In genomic region chr6:52417675-52418111, GRCh38 we compare ENCODE assay signal across 12 cellular contexts. TPM values are rescaled to one million over a fixed set of nuclear protein-coding genes. Genes with fewer than 3 reads are reported as not detected.
DNase-seq lines count a peak whose midpoint lies in the region; ATAC-seq and TF ChIP-seq lines count a peak whose summit lies in the region.
"Had no signal": no experiment of that assay in that cellular context is flagged by ENCODE, and none has a peak within 500 bp of the region (broad histone marks: within the 10 kb centered on the region; RNA-seq: fewer than 3 reads in every experiment).

No MANE protein-coding gene starts in this region.

- H3K36me3 ChIP-seq in HUES48 (ENCODE audit: control insufficient read depth, insufficient read depth, low read length), result no peaks in the 10 kb centered on the region
- no peaks in the 10 kb centered on the region for H3K36me3 ChIP-seq in CD4-positive, alpha-beta memory T cell (ENCODE audit: insufficient read depth, low read length)
- H3K36me3 ChIP-seq in CD8-positive, alpha-beta memory T cell (ENCODE audit: insufficient read depth, low read length), result no peaks in the 10 kb centered on the region
- H3K36me3 ChIP-seq: transverse colon had no signal

- peaks cover 0 to 3% (median 0%) of the 10 kb centered on the region in 8 donors for H3K9me3 Mint-ChIP-seq in CD4-positive, alpha-beta memory T cell
- H3K9me3 Mint-ChIP-seq in CD8-positive, alpha-beta memory T cell, result no peaks in the 10 kb centered on the region

- intact Hi-C loops in CD4-positive, alpha-beta memory T cell (cut with micrococcal nuclease), result loop anchor here (5.0 kb wide), 1 partner anchor 180 kb away; no protein-coding TSS in a partner anchor

- H3K4me1 Mint-ChIP-seq in CD4-positive, alpha-beta memory T cell, result peaks cover 14 to 23% (median 19%) of the 10 kb centered on the region in 4 donors
- peaks cover 14 to 23% (median 18%) of the 10 kb centered on the region in 3 donors for H3K4me1 Mint-ChIP-seq in CD8-positive, alpha-beta memory T cell

- peak; percentile 74 for DNase-seq in AG09319 (ENCODE audit: extremely low read depth, low read depth)
- peak; percentile 66 for DNase-seq in astrocyte of the cerebellum (ENCODE audit: low read depth)
- DNase-seq in islet precursor cell, result peak; percentile 61
- DNase-seq in CD4-positive, alpha-beta memory T cell, result no peak
- DNase-seq in iPS-NIHi11 (ENCODE audit: low spot score), result no peak
- DNase-seq in CD8-positive, alpha-beta memory T cell, result no peak
- DNase-seq: activated T-cell treated with anti-CD3 and anti-CD28 coated beads, Interleukin-2, amount 50 U/mL, for 48 hours; hippocampal formation; transverse colon had no signal

- in situ Hi-C loops in astrocyte of the cerebellum (cut with HindIII; ENCODE audit: low sequenced_read_pairs), result loop anchor here (25.0 kb wide), 1 partner anchor 245 kb away; the partner anchor contains the start of gene TMEM14A

- peak overlapping the region; percentile 54 for H3K27ac ChIP-seq in HUES48 (ENCODE audit: low read depth, low read length)
- no peak overlapping the region for H3K27ac ChIP-seq in CD4-positive, alpha-beta memory T cell (ENCODE audit: low read depth, low read length)
- no peak overlapping the region for H3K27ac ChIP-seq in CD8-positive, alpha-beta memory T cell (ENCODE audit: low read depth, low read length)

- no peak overlapping the region for H3K9ac ChIP-seq in HUES48 (ENCODE audit: low read depth, low read length)

- POLR2A ChIA-PET in CD4-positive, alpha-beta memory T cell (lab: Charles Lee; ENCODE audit: partially characterized antibody), result interaction anchor here (1.5 to 4.4 kb wide), 2 partner anchors 21 to 131 kb away, joined by 6 to 37 read pairs; partner anchors contain the start of gene MCM3
- POLR2A ChIA-PET in CD8-positive, alpha-beta memory T cell (lab: Charles Lee), result no interaction called here

- H3K27ac Mint-ChIP-seq in CD4-positive, alpha-beta memory T cell, result peak overlapping the region in 1 of 7 donors; percentile 36
- peak overlapping the region in 1 of 8 donors; percentile 35 for H3K27ac Mint-ChIP-seq in CD8-positive, alpha-beta memory T cell

- CTCF ChIA-PET in CD4-positive, alpha-beta memory T cell (lab: Charles Lee; ENCODE audit: partially characterized antibody), result interaction anchor here (0.7 to 8.4 kb wide), 12 partner anchors 16 to 250 kb away, joined by 3 to 99 read pairs (median 12); partner anchors contain the start of genes MCM3 and PAQR8
- CTCF ChIA-PET in CD8-positive, alpha-beta memory T cell (lab: Charles Lee), result interaction anchor here (1.7 to 5.7 kb wide), 3 partner anchors 234 to 247 kb away, joined by 7 to 40 read pairs (median 8); no protein-coding TSS in a partner anchor

- peak overlapping the region in 4 of 8 donors; percentile 1 to 61 (median 44) for H3K4me3 Mint-ChIP-seq in CD4-positive, alpha-beta memory T cell
- peak overlapping the region in 2 of 7 donors; percentile 17 to 63 for H3K4me3 Mint-ChIP-seq in CD8-positive, alpha-beta memory T cell

- H3K27me3 Mint-ChIP-seq in CD4-positive, alpha-beta memory T cell, result no peaks in the 10 kb centered on the region
- peaks cover 0 to 3% of the 10 kb centered on the region in 2 donors for H3K27me3 Mint-ChIP-seq in CD8-positive, alpha-beta memory T cell

- no peak for ATAC-seq in GM19324 (IDR thresholded peaks at IDR 0.05; ENCODE audit: low FRiP score, unreplicated experiment)

- H3K9me3 ChIP-seq in HUES48 (ENCODE audit: control insufficient read depth, insufficient read depth, low read length), result no peaks in the 10 kb centered on the region
- H3K9me3 ChIP-seq in CD4-positive, alpha-beta memory T cell (ENCODE audit: control insufficient read depth in 1 of 2, low read length in 2 of 2), result no peaks in the 10 kb centered on the region
- no peaks in the 10 kb centered on the region for H3K9me3 ChIP-seq in CD8-positive, alpha-beta memory T cell (ENCODE audit: low read length)
- H3K9me3 ChIP-seq: transverse colon had no signal

- TF ChIP-seq CTCF in AG09319 (IDR thresholded peaks at IDR 0.05; ENCODE audit: low read depth, low read length) (no peak), astrocyte of the cerebellum (IDR thresholded peaks at IDR 0.05; ENCODE audit: low read depth, low read length, missing control alignments) (no peak)

- H3K4me1 ChIP-seq in HUES48 (ENCODE audit: control insufficient read depth, insufficient read depth, low read length), result peaks cover 20% of the 10 kb centered on the region
- peaks cover 24% of the 10 kb centered on the region for H3K4me1 ChIP-seq in CD4-positive, alpha-beta memory T cell (ENCODE audit: insufficient read depth, low read length)
- H3K4me1 ChIP-seq in CD8-positive, alpha-beta memory T cell (ENCODE audit: insufficient read depth, low read length), result peaks cover 24% of the 10 kb centered on the region

- no peaks in the 10 kb centered on the region for H3K27me3 ChIP-seq in HUES48 (ENCODE audit: control insufficient read depth, insufficient read depth, low read length)
- H3K27me3 ChIP-seq in CD4-positive, alpha-beta memory T cell (ENCODE audit: insufficient read depth, low read length), result no peaks in the 10 kb centered on the region
- no peaks in the 10 kb centered on the region for H3K27me3 ChIP-seq in CD8-positive, alpha-beta memory T cell (ENCODE audit: insufficient read depth, low read length, poor library complexity, severe bottlenecking)
- H3K27me3 ChIP-seq: transverse colon had no signal

- H3K4me3 ChIP-seq in HUES48 (ENCODE audit: low read depth, low read length), result no peak overlapping the region
- no peak overlapping the region for H3K4me3 ChIP-seq in astrocyte of the cerebellum (ENCODE audit: low read depth, low read length)
- no peak overlapping the region for H3K4me3 ChIP-seq in CD4-positive, alpha-beta memory T cell (ENCODE audit: low read length in 2 of 2)
- no peak overlapping the region for H3K4me3 ChIP-seq in CD8-positive, alpha-beta memory T cell (ENCODE audit: low read length)
- H3K4me3 ChIP-seq: skin epidermis, transverse colon had no signal

- peaks cover 0 to 4% of the 10 kb centered on the region in 2 donors for H3K36me3 Mint-ChIP-seq in CD4-positive, alpha-beta memory T cell
- H3K36me3 Mint-ChIP-seq in CD8-positive, alpha-beta memory T cell, result no peaks in the 10 kb centered on the region

RNA-seq across cellular contexts. Expression of gene EFHC1, which starts 2.4 kb away (rescaled TPM):
- total RNA-seq in CD4-positive, alpha-beta memory T cell, result 10 to 100 TPM in 1 of 2 experiments, 1 to 10 TPM in 1; 6.4 to 10.4 TPM
- polyA plus RNA-seq in CD4-positive, alpha-beta memory T cell, result 1 to 10 TPM; 1.5 to 1.8 TPM
- total RNA-seq in CD8-positive, alpha-beta memory T cell, result 1 to 10 TPM; 2.6 to 5.1 TPM
- 1.9 TPM for polyA plus RNA-seq in CD8-positive, alpha-beta memory T cell

RNA-seq across cellular contexts. Expression of gene PAQR8, which starts 55.7 kb away (rescaled TPM):
- 10 to 100 TPM; 36.4 to 40.9 TPM for total RNA-seq in CD4-positive, alpha-beta memory T cell
- polyA plus RNA-seq in CD4-positive, alpha-beta memory T cell, result 10 to 100 TPM; 14.5 to 30.3 TPM
- 10 to 100 TPM; 10.2 to 11.7 TPM for total RNA-seq in CD8-positive, alpha-beta memory T cell
- polyA plus RNA-seq in CD8-positive, alpha-beta memory T cell, result 17.9 TPM

Comparison
In these comparisons a context has a peak if more than half of its experiments do, and no peak if none do; other contexts are left out.
1. DNase-seq: peak in AG09319 (single experiment), astrocyte of the cerebellum (single experiment) and islet precursor cell (single experiment); none in CD4-positive, alpha-beta memory T cell (0 of 5), iPS-NIHi11 (single experiment) and CD8-positive, alpha-beta memory T cell (0 of 5).